1 cellular context compared by ENCODE assay signal in the genomic region with DNA sequence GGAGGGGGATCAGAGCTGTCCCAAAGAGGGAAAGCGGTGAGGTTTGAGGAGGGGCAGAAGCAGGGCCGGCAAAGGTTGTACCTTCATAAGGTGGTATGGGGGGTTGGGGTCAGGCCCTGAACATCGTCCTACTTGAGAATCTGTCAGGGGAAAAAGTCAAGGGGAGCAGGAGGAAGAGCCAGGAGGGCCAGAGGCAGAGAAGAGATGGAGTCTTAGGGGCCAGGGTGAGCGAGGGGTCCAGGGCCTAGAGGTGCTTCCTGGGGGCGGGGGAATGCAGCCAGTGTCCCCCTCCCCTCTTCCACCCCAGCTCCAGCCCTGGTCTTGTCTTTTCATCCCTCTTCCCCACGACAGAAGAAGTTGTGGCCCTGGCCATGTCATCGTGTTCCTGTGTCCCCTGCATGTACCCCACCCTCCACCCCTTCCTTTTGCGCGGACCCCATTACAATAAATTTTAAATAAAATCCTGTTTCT.
TF ChIP-seq lines count a peak whose summit lies in the region.

No MANE protein-coding gene starts in this region.

TF ChIP-seq in GM12878, 131 proteins besides CTCF, POLR2A, EP300 and RAD21:
- TF ChIP-seq CHD1 (IDR thresholded peaks at IDR 0.05; ENCODE audit: low read depth, low read length) (no peak), HSF1 (IDR thresholded peaks at IDR 0.05; ENCODE audit: low read depth, low read length) (no peak), BMI1 (IDR thresholded peaks at IDR 0.05; ENCODE audit: borderline replicate concordance) (no peak), ZNF217 (IDR thresholded peaks at IDR 0.05) (no peak), SIN3A (IDR thresholded peaks at IDR 0.05; ENCODE audit: low read depth, low read length) (no peak), SMARCA5 (IDR thresholded peaks at IDR 0.05) (no peak)
